ENCODE assay signal across 25 cellular contexts in the genomic region with DNA sequence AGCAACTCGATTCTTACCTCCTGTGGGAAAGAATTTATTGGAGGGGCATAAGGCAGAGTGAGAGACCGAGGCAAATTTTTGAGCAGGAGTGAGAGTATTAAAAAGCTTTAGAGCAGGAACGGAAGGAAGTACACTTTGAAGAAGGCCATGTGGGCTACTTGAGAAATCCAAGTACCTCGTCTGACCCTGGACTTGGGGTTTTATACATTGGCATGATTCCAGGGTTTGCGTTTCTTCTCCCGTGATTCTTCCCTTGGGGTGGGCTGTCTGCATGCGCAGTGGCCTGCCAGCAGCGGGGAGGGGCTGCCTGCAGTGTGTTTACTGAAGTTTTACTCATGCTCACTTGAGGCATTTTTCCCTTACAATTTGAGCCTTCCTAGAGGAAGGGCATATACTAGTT. TPM values are rescaled to one million over a fixed set of nuclear protein-coding genes. Genes with fewer than 3 reads are reported as not detected.
DNase-seq lines count a peak whose midpoint lies in the region; ATAC-seq and TF ChIP-seq lines count a peak whose summit lies in the region.
"Had no signal": no experiment of that assay in that cellular context is flagged by ENCODE, and none has a peak within 500 bp of the region (broad histone marks: within the 10 kb centered on the region; RNA-seq: fewer than 3 reads in every experiment).

No MANE protein-coding gene starts in this region.

- peaks cover 70% of the 10 kb centered on the region for H3K4me1 Mint-ChIP-seq in endothelial cell (ENCODE audit: unreplicated experiment)

- H3K27ac ChIP-seq in 22Rv1 = peak overlapping the region; percentile 97
- peak overlapping the region; percentile 98 for H3K27ac ChIP-seq in Panc1 (ENCODE audit: low read length)
- H3K27ac ChIP-seq: GM23248, PC-9, uterus had no signal

- ATAC-seq in Panc1 = no peak
- no peak for ATAC-seq in esophagus mucosa
- ATAC-seq: left colon had no signal

- peaks cover 8% of the 10 kb centered on the region for H3K36me3 Mint-ChIP-seq in endothelial cell (ENCODE audit: low read depth, unreplicated experiment)

- TF ChIP-seq CTCF in 22Rv1 (IDR thresholded peaks at IDR 0.05) = no peak
- TF ChIP-seq CTCF in Panc1 (IDR thresholded peaks at IDR 0.05) = no peak
- TF ChIP-seq CTCF in endothelial cell (IDR thresholded peaks at IDR 0.05; ENCODE audit: unreplicated experiment) = no peak

- H3K36me3 ChIP-seq in Panc1 (ENCODE audit: control insufficient read depth, insufficient read depth, low read length) = no peaks in the 10 kb centered on the region
- H3K36me3 ChIP-seq: BE2C, uterus had no signal

- intact Hi-C loops in Panc1 (cut with micrococcal nuclease; ENCODE audit: unreplicated experiment) = loop anchor here (5.0 kb wide), 2 partner anchors 45 to 155 kb away; no protein-coding TSS in a partner anchor

- H3K4me3 ChIP-seq in GM08714 (ENCODE audit: low read length) (peak overlapping the region; percentile 30; the same call in 1 of the 2 replicates), Panc1 (ENCODE audit: low read depth in 2 of 2, low read length in 2 of 2) (peak overlapping the region; percentile 34 to 75; a peak in 3 of 4 replicates)
- H3K4me3 ChIP-seq: GM23248, PC-9, uterus had no signal

- peak overlapping the region; percentile 50 for H3K27ac Mint-ChIP-seq in endothelial cell (ENCODE audit: unreplicated experiment)

- H3K9me3 Mint-ChIP-seq in endothelial cell (ENCODE audit: unreplicated experiment) = no peaks in the 10 kb centered on the region

- peaks cover 57% of the 10 kb centered on the region for H3K4me1 ChIP-seq in Panc1 (ENCODE audit: control insufficient read depth, insufficient read depth, low read length)
- H3K4me1 ChIP-seq: BE2C, uterus had no signal

- peaks cover 18% of the 10 kb centered on the region for H3K27me3 Mint-ChIP-seq in endothelial cell (ENCODE audit: unreplicated experiment)

- peak overlapping the region; percentile 33 for H3K4me3 Mint-ChIP-seq in endothelial cell (ENCODE audit: unreplicated experiment)

- in situ Hi-C loops in Panc1 (cut with HindIII; ENCODE audit: low pct_unique_long_range_greater_than_20kb, low sequenced_read_pairs) = loop anchor here (25.0 kb wide), 1 partner anchor 90 kb away; no protein-coding TSS in a partner anchor

- H3K27me3 ChIP-seq in Panc1 (ENCODE audit: control insufficient read depth, insufficient read depth, low read length) = no peaks in the 10 kb centered on the region
- H3K27me3 ChIP-seq: uterus had no signal

- BruUV-seq in Panc1 (replicated peaks; lab: Mats Ljungman, UMichigan) = no TSS peak

- DNase-seq in Panc1 (ENCODE audit: low read depth, low spot score) = no peak
- DNase-seq in endothelial cell (ENCODE audit: low spot score) = no peak
- no peak for DNase-seq in OCI-M2 (lab: John Stamatoyannopoulos, UW; ENCODE audit: unreplicated experiment)
- DNase-seq in NCI-H1694 (lab: John Stamatoyannopoulos, UW) = no peak
- no peak for DNase-seq in KG1 (lab: John Stamatoyannopoulos, UW)
- DNase-seq: activated CD4-positive, alpha-beta T cell treated with anti-CD3 and anti-CD28 coated beads for 4 hours; activated CD8-positive, alpha-beta memory T cell treated with anti-CD3 and anti-CD28 coated beads for 24 hours; activated gamma-delta T cell treated with Interleukin-2 at 50 U/mL for 16 hours; activated T-cell treated with anti-CD3 and anti-CD28 coated beads, Interleukin-2, amount 50 U/mL, for 1 hour; BE2C; cerebellar nuclear complex; GM23248; head of caudate nucleus; left colon; NCI-H2081; NCI-H446; PC-9; SHP77 treated with DMSO at 0.1 percent for 48 hours; small intestine; stimulated activated CD4-positive, alpha-beta T cell treated with anti-CD3 and anti-CD28 coated beads, Interleukin-1b, Interleukin-23, amount 100 ng/mL, for 48 hours; T-helper 1 cell; uterus had no signal

- POLR2A ChIA-PET in Panc1 (lab: Charles Lee) = interaction anchor here (0.6 kb wide), 1 partner anchor 71 kb away, joined by 3 read pairs; no protein-coding TSS in a partner anchor

- CTCF ChIA-PET in Panc1 (lab: Charles Lee) = interaction anchor here (0.5 kb wide), 1 partner anchor 89 kb away, joined by 5 read pairs; no protein-coding TSS in a partner anchor

- H3K9me3 ChIP-seq in Panc1 (ENCODE audit: control insufficient read depth, insufficient read depth, low read depth, low read length) = no peaks in the 10 kb centered on the region
- H3K9me3 ChIP-seq: BE2C, uterus had no signal

RNA-seq across cellular contexts. Expression of gene GALNT7, which starts 3.4 kb away (rescaled TPM):
- total RNA-seq in Panc1 (2021; ENCODE audit: unreplicated experiment) (156 TPM), endothelial cell (ENCODE audit: unreplicated experiment) (80.9 TPM), esophagus mucosa (39.0 TPM)
- 83.0 TPM for polyA plus RNA-seq in Panc1 (2012; ENCODE audit: insufficient read length)
